ENCODE assay signal across 26 cellular contexts in the genomic region with DNA sequence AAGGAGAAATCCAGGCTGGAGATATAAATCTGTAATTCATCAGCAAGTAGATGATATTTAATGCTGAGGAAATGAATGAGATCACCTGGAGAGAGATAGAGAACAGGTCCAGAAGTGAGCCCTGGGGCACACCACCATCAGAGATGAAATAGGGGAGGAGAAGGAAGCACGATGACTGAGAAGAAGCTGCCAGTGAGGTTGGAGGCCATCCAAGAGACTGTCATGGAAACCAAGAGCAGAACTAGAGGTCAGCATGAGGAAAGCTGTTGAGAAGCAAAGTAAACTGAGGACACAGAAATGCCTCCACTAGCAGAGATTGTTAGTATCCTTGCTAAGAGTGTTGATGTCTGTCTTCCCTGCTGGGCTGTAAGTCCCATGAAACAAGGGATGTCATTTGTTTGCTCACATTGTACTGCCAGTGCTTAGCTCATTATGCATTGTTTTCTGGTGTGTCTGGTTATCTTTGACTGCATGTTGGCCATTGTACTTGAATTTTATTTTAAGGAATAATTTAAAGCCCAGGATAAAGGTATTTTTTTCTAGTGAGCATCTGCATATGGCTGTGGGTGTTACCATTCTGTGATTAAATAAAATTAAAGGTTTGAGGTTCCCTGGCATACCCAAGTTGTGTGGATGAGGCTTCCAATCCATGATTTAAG. TPM values are rescaled to one million over a fixed set of nuclear protein-coding genes. Genes with fewer than 3 reads are reported as not detected.
DNase-seq lines count a peak whose midpoint lies in the region; FAIRE-seq lines count a peak whose summit lies in the region.
"Had no signal": no experiment of that assay in that cellular context is flagged by ENCODE, and none has a peak within 500 bp of the region (broad histone marks: within the 10 kb centered on the region; RNA-seq: fewer than 3 reads in every experiment).

No MANE protein-coding gene starts in this region.

- H3K9me3 ChIP-seq in trophoblast cell (ENCODE audit: insufficient read depth, low read depth, low read length) (peaks cover 2% of the 10 kb centered on the region), HAP-1 (no peaks in the 10 kb centered on the region)
- H3K9me3 ChIP-seq: A549, BE2C had no signal

- H3K14ac ChIP-seq in trophoblast cell (ENCODE audit: low read length) = no peak overlapping the region

- no peak overlapping the region for H2BK120ac ChIP-seq in trophoblast cell (ENCODE audit: insufficient read depth, low read length, poor library complexity)

- peak; percentile 55 for DNase-seq in G401 (ENCODE audit: low spot score)
- no peak for DNase-seq in HTR-8/SVneo (ENCODE audit: insufficient read length, low spot score)
- DNase-seq in cerebellar cortex (ENCODE audit: low spot score) = peak; percentile 53
- no peak for DNase-seq in trophoblast cell
- DNase-seq in epidermal melanocyte (ENCODE audit: insufficient read length, low spot score) = no peak
- DNase-seq in HAP-1 (ENCODE audit: low spot score in 2 of 2) = no peak
- DNase-seq in SHP77 treated with DMSO at 0.1 percent for 48 hours (lab: John Stamatoyannopoulos, UW) = no peak
- DNase-seq: 8988T; ACHN; AML-193; BE2C; CD4-positive, alpha-beta T cell; CD8-positive, alpha-beta memory T cell; DMS 273 treated with DMSO at 0.1 percent for 48 hours; DMS79; EL; GF-D8; H9 had no signal

- no peak overlapping the region for H3K4me3 ChIP-seq in trophoblast cell (ENCODE audit: low read depth, low read length)
- no peak overlapping the region for H3K4me3 ChIP-seq in HAP-1
- H3K4me3 ChIP-seq: A549; BLaER1 treated with 17β-estradiol and CSF1 and Interleukin-3, amounts not matched to agents 10 nM and 100 nM; GM23338 had no signal

- no peaks in the 10 kb centered on the region for H3K79me1 ChIP-seq in trophoblast cell (ENCODE audit: low read length)

- H3K79me2 ChIP-seq in trophoblast cell (ENCODE audit: control insufficient read depth, insufficient read depth, low read length, poor library complexity) = no peaks in the 10 kb centered on the region

- no peak overlapping the region for H4K91ac ChIP-seq in trophoblast cell (ENCODE audit: low read depth, low read length)

- peak; percentile 67 for FAIRE-seq in HTR-8/SVneo (lab: Jason Lieb, UNC)
- FAIRE-seq: A549, D721Med, GM12891, GM18507 had no signal

- H3K18ac ChIP-seq in trophoblast cell (ENCODE audit: low read length) = no peak overlapping the region

- no peak overlapping the region for H3K27ac ChIP-seq in trophoblast cell (ENCODE audit: low read depth, low read length)
- H3K27ac ChIP-seq: A549; BLaER1 treated with 17β-estradiol and CSF1 and Interleukin-3, amounts not matched to agents 10 nM and 100 nM had no signal

- no peak overlapping the region for H3K4me2 ChIP-seq in trophoblast cell (ENCODE audit: low read length)
- H3K4me2 ChIP-seq: A549; BLaER1 treated with 17β-estradiol and CSF1 and Interleukin-3, amounts not matched to agents 10 nM and 100 nM; GM23338 had no signal

- WGBS in trophoblast cell (ENCODE audit: extremely low coverage, insufficient coverage, insufficient read length) = no CpG with 5 or more reads among the region's 1 CpG

- in situ Hi-C loops in G401 (cut with HindIII; ENCODE audit: low sequenced_read_pairs) (no loop called here), HAP-1 (cut with MboI; ENCODE audit: low sequenced_read_pairs) (no loop called here)

- H3K4me1 ChIP-seq in trophoblast cell (ENCODE audit: control insufficient read depth in 1 of 2, insufficient read depth in 2 of 2, low read length in 2 of 2) (no peaks in the 10 kb centered on the region), HAP-1 (no peaks in the 10 kb centered on the region)
- H3K4me1 ChIP-seq: A549; BE2C; BLaER1 treated with 17β-estradiol and CSF1 and Interleukin-3, amounts not matched to agents 10 nM and 100 nM had no signal

- no peak overlapping the region for H2BK12ac ChIP-seq in trophoblast cell (ENCODE audit: low read length)

- H3K23ac ChIP-seq in trophoblast cell (ENCODE audit: low read length) = no peak overlapping the region

- H3K4ac ChIP-seq in trophoblast cell (ENCODE audit: low read depth, low read length) = no peak overlapping the region

- no peak overlapping the region for H4K8ac ChIP-seq in trophoblast cell (ENCODE audit: low read depth, low read length)

- no peak overlapping the region for H2BK5ac ChIP-seq in trophoblast cell (ENCODE audit: low read depth, low read length, poor library complexity)

- no peak overlapping the region for H2AFZ ChIP-seq in trophoblast cell (ENCODE audit: insufficient read depth, low read length, poor library complexity)
- H2AFZ ChIP-seq: GM23338 had no signal

- H3K27me3 ChIP-seq in trophoblast cell (ENCODE audit: insufficient read depth, low read length) (no peaks in the 10 kb centered on the region), HAP-1 (ENCODE audit: low read depth) (peaks cover 8% of the 10 kb centered on the region; the same call in 1 of the 2 replicates)
- H3K27me3 ChIP-seq: BE2C; BLaER1 treated with 17β-estradiol and CSF1 and Interleukin-3, amounts not matched to agents 10 nM and 100 nM had no signal

- no peaks in the 10 kb centered on the region for H3K36me3 ChIP-seq in trophoblast cell (ENCODE audit: control insufficient read depth in 1 of 2, insufficient read depth in 2 of 2, low read length in 2 of 2)
- H3K36me3 ChIP-seq in HAP-1 (replicated peaks) = no peaks in the 10 kb centered on the region
- H3K36me3 ChIP-seq: BE2C; BLaER1 treated with 17β-estradiol and CSF1 and Interleukin-3, amounts not matched to agents 10 nM and 100 nM had no signal

- no peak overlapping the region for H2AK5ac ChIP-seq in trophoblast cell (ENCODE audit: low read length)

- peak overlapping the region; percentile 62 for H3K9ac ChIP-seq in trophoblast cell (ENCODE audit: low read length)
- H3K9ac ChIP-seq: BLaER1 treated with 17β-estradiol and CSF1 and Interleukin-3, amounts not matched to agents 10 nM and 100 nM had no signal

- no peak overlapping the region for H4K12ac ChIP-seq in trophoblast cell (ENCODE audit: low read depth, low read length)

RNA-seq across cellular contexts. Expression of gene CDH22, which starts 35.8 kb away (rescaled TPM):
- total RNA-seq in G401 (2014; rRNA removed; shearing (Covaris generic)) = not detected in 2 replicates
- polyA plus RNA-seq in trophoblast cell (2013) = 0.01 TPM in 1 of 2 replicates, not detected in the other
- total RNA-seq: CD4-positive, alpha-beta T cell; CD8-positive, alpha-beta memory T cell; H4; H9 had no signal
- polyA plus RNA-seq: A549; CD14-positive monocyte; CD8-positive, alpha-beta memory T cell had no signal

Comparison
In these comparisons a context has a peak if more than half of its experiments do, and no peak if none do; other contexts are left out.
1. DNase-seq: peak in G401 (single experiment) and cerebellar cortex (single experiment); none in HTR-8/SVneo (single experiment), trophoblast cell (0 of 2), epidermal melanocyte (single experiment), HAP-1 (0 of 2) and SHP77 treated with DMSO at 0.1 percent for 48 hours (single experiment).